8 cellular contexts compared by ENCODE assay signal in genomic region chr6:139028658-139029469, GRCh38. TPM values are rescaled to one million over a fixed set of nuclear protein-coding genes. Genes with fewer than 3 reads are reported as not detected.
DNase-seq lines count a peak whose midpoint lies in the region; ATAC-seq and TF ChIP-seq lines count a peak whose summit lies in the region.

Gene ABRACL, plus strand, starts transcription at chr6:139028745. Its CDS starts 5,416 bp downstream, at chr6:139034161.

- peaks cover 49% of the 10 kb centered on the region for H3K79me2 ChIP-seq in GM23338 (replicated peaks; ENCODE audit: insufficient read depth)
- H3K79me2 ChIP-seq in parathyroid adenoma, result no peaks in the 10 kb centered on the region

- no peaks in the 10 kb centered on the region for H3F3A ChIP-seq in GM23338 (replicated peaks; ENCODE audit: low read depth)

- H3K4me2 ChIP-seq in GM23338 (peak within 1 kb of the TSS; percentile 77), parathyroid adenoma (ENCODE audit: low read length) (peak within 1 kb of the TSS; percentile 91)

- H3K36me3 Mint-ChIP-seq in GM23338 (ENCODE audit: low read depth), result peaks cover 5% of the 10 kb centered on the region
- H3K36me3 Mint-ChIP-seq in activated naive CD4-positive, alpha-beta T cell treated with anti-CD3 and anti-CD28 coated beads, Interleukin-2, amount 50 U/mL, for 72 hours, result peaks cover 16 to 20% of the 10 kb centered on the region in 2 donors

- H3K27ac ChIP-seq in GM23338 (ENCODE audit: low read depth) (peak within 1 kb of the TSS; percentile 92), parathyroid adenoma (no peak within 1 kb of the TSS), transverse colon (peak within 1 kb of the TSS; percentile 80 to 93 (median 90))

- intact Hi-C loops in Right ventricle myocardium inferior (cut with DNase I), result loop anchor here (5.0 to 10.0 kb wide), 2 partner anchors 42 to 86 kb away; partner anchors contain the start of gene REPS1
- intact Hi-C loops in transverse colon (cut with DNase I; ENCODE audit: low total_unique reads), result no loop called here

- TF ChIP-seq EP300 in transverse colon (IDR thresholded peaks at IDR 0.05; ENCODE audit: low read depth), result no peak

- no peak for TF ChIP-seq CTCF in GM23338 (conservative IDR thresholded peaks at IDR 0.05; ENCODE audit: low read depth in 2 of 2)
- TF ChIP-seq CTCF in LNCaP clone FGC (IDR thresholded peaks at IDR 0.05; ENCODE audit: control insufficient read depth, extremely low read depth, insufficient read depth), result no peak
- TF ChIP-seq CTCF in parathyroid adenoma (IDR thresholded peaks at IDR 0.05), result no peak
- no peak for TF ChIP-seq CTCF in transverse colon (IDR thresholded peaks at IDR 0.05)

- no peaks in the 10 kb centered on the region for H3K36me3 ChIP-seq in GM23338 (ENCODE audit: insufficient read depth)
- no peaks in the 10 kb centered on the region for H3K36me3 ChIP-seq in parathyroid adenoma (ENCODE audit: control insufficient read depth, insufficient read depth, low read length)
- H3K36me3 ChIP-seq in transverse colon, result no peaks in the 10 kb centered on the region

- H3K27me3 Mint-ChIP-seq in GM23338 (ENCODE audit: insufficient read depth, low read depth, poor library complexity), result peaks cover 1% of the 10 kb centered on the region

- H3K9me3 Mint-ChIP-seq in GM23338, result no peaks in the 10 kb centered on the region
- no peaks in the 10 kb centered on the region for H3K9me3 Mint-ChIP-seq in activated naive CD4-positive, alpha-beta T cell treated with anti-CD3 and anti-CD28 coated beads, Interleukin-2, amount 50 U/mL, for 72 hours

- TF ChIP-seq POLR2A in transverse colon (IDR thresholded peaks at IDR 0.05), result peak; percentile 85

- no peaks in the 10 kb centered on the region for H3K9me3 ChIP-seq in parathyroid adenoma (ENCODE audit: control insufficient read depth, low read length)
- H3K9me3 ChIP-seq in transverse colon, result no peaks in the 10 kb centered on the region

- H2AFZ ChIP-seq in GM23338 (no peak within 1 kb of the TSS), parathyroid adenoma (peak within 1 kb of the TSS; percentile 60)

- WGBS in transverse colon (ENCODE audit: low coverage in 1 of 2), 2 donors, result 0% methylated on average over 9 to 67 of the region's 77 CpGs

- H3K4me1 Mint-ChIP-seq in GM23338, result peaks cover 27% of the 10 kb centered on the region

- ATAC-seq in GM23338 (peak; percentile 42), SK-N-SH treated with all-trans-retinoic acid at 6 μM for 48 hours (peak; percentile 91), Right ventricle myocardium inferior (peak; percentile 79)
- peak; percentile 71 to 88 for ATAC-seq in activated naive CD4-positive, alpha-beta T cell treated with anti-CD3 and anti-CD28 coated beads, Interleukin-2, amount 50 U/mL, for 72 hours

- peak within 1 kb of the TSS; percentile 69 for H3K27ac Mint-ChIP-seq in GM23338
- H3K27ac Mint-ChIP-seq in activated naive CD4-positive, alpha-beta T cell treated with anti-CD3 and anti-CD28 coated beads, Interleukin-2, amount 50 U/mL, for 72 hours, result peak within 1 kb of the TSS in 1 of 2 donors; percentile 95

- H3K27me3 ChIP-seq in GM23338 (ENCODE audit: insufficient read depth), result no peaks in the 10 kb centered on the region
- H3K27me3 ChIP-seq in parathyroid adenoma (ENCODE audit: control insufficient read depth, insufficient read depth, low read length), result no peaks in the 10 kb centered on the region
- H3K27me3 ChIP-seq in transverse colon, result no peaks in the 10 kb centered on the region

- H3K4me1 ChIP-seq in GM23338 (ENCODE audit: insufficient read depth), result peaks cover 41% of the 10 kb centered on the region
- no peaks in the 10 kb centered on the region for H3K4me1 ChIP-seq in parathyroid adenoma
- peaks cover 0 to 28% (median 8%) of the 10 kb centered on the region in 4 donors for H3K4me1 ChIP-seq in transverse colon

- peaks cover 14% of the 10 kb centered on the region for H4K20me1 ChIP-seq in GM23338 (replicated peaks; ENCODE audit: insufficient read depth)

- H3K9ac ChIP-seq in parathyroid adenoma, result no peak within 1 kb of the TSS

- H3K9me2 ChIP-seq in GM23338 (ENCODE audit: insufficient read depth), result no peaks in the 10 kb centered on the region

- DNase-seq in ELR (ENCODE audit: low read depth), result peak; percentile 77
- DNase-seq in GM23338 (ENCODE audit: low spot score), result peak; percentile 48
- DNase-seq in LNCaP clone FGC (ENCODE audit: low read depth), result peak; percentile 50
- DNase-seq in activated naive CD4-positive, alpha-beta T cell treated with anti-CD3 and anti-CD28 coated beads, Interleukin-2, amount 50 U/mL, for 72 hours (ENCODE audit: low spot score in 2 of 2), result peak; percentile 80 to 87
- DNase-seq in Right ventricle myocardium inferior (ENCODE audit: missing footprints), result peak; percentile 83
- DNase-seq in transverse colon, result peak; percentile 81

- H3K4me3 ChIP-seq in GM23338 (peak within 1 kb of the TSS; percentile 91), LNCaP clone FGC (ENCODE audit: low read depth, low read length) (peak within 1 kb of the TSS; percentile 70), parathyroid adenoma (ENCODE audit: low read depth, low read length) (peak within 1 kb of the TSS; percentile 92), transverse colon (peak within 1 kb of the TSS; percentile 43 to 95 (median 90))

- in situ Hi-C loops in transverse colon (cut with MboI; ENCODE audit: low pct_ligation_motif_present in 1 of 4, low pct_unique_long_range_greater_than_20kb in 1 of 4, low sequenced_read_pairs in 3 of 4), result no loop called here

- H3K4me3 Mint-ChIP-seq in GM23338, result no peak within 1 kb of the TSS; the same call in 2 of the 3 replicates

TF ChIP-seq in GM23338, 12 proteins besides CTCF, POLR2A, EP300 and RAD21:
- TF ChIP-seq ZNF331 (CRISPR knock-in tag; IDR thresholded peaks at IDR 0.05; ENCODE audit: low read depth), result no peak
- TF ChIP-seq EZH2phosphoT487 (IDR thresholded peaks at IDR 0.05; ENCODE audit: unreplicated experiment), result no peak
- TF ChIP-seq EZH2 (IDR thresholded peaks at IDR 0.05; ENCODE audit: low read depth, unreplicated experiment), result no peak
- peak; percentile 89 for TF ChIP-seq POLR2AphosphoS5 (IDR thresholded peaks at IDR 0.05; ENCODE audit: low read depth)

TF ChIP-seq in SK-N-SH treated with all-trans-retinoic acid at 6 μM for 48 hours, 23 proteins besides CTCF, POLR2A, EP300 and RAD21:
- TF ChIP-seq TCF4 (CRISPR knock-in tag; IDR thresholded peaks at IDR 0.05; ENCODE audit: borderline replicate concordance) (no peak), OSR1 (CRISPR knock-in tag; IDR thresholded peaks at IDR 0.05) (no peak), CSDC2 (CRISPR knock-in tag; IDR thresholded peaks at IDR 0.05) (no peak), TSHZ2 (CRISPR knock-in tag; IDR thresholded peaks at IDR 0.05) (no peak), ZFP30 (CRISPR knock-in tag; IDR thresholded peaks at IDR 0.05) (no peak), ESRRG (CRISPR knock-in tag; IDR thresholded peaks at IDR 0.05) (no peak), BACH2 (CRISPR knock-in tag; IDR thresholded peaks at IDR 0.05; ENCODE audit: borderline replicate concordance) (no peak), ARNTL (CRISPR knock-in tag; IDR thresholded peaks at IDR 0.05; ENCODE audit: borderline replicate concordance, low read depth) (no peak), ZFP3 (CRISPR knock-in tag; IDR thresholded peaks at IDR 0.05) (no peak), RARB (CRISPR knock-in tag; IDR thresholded peaks at IDR 0.05) (no peak), ZNF565 (CRISPR knock-in tag; conservative IDR thresholded peaks at IDR 0.05; ENCODE audit: low read depth) (no peak), PPARA (CRISPR knock-in tag; IDR thresholded peaks at IDR 0.05; ENCODE audit: borderline replicate concordance) (no peak), ZNF70 (CRISPR knock-in tag; IDR thresholded peaks at IDR 0.05) (no peak)

RNA-seq across cellular contexts. Expression of gene ABRACL, which starts in this region (rescaled TPM):
- 134 and 160 TPM in 2 replicates for total RNA-seq in GM23338 (2014; rRNA removed; shearing (Covaris generic))
- polyA plus RNA-seq in GM23338 (2016; fragmentation: Nextera tagmentation; extraction: Ambion mirVana), result 502 and 516 TPM in 2 replicates
- total RNA-seq in activated naive CD4-positive, alpha-beta T cell treated with anti-CD3 and anti-CD28 coated beads, Interleukin-2, amount 50 U/mL, for 72 hours, result 100 to 1,000 TPM in 1 of 2 donors, 10 to 100 TPM in 1; 93.8 to 192 TPM
- total RNA-seq in Right ventricle myocardium inferior (7.9 TPM), transverse colon (10 to 100 TPM in 3 of 4 donors, not detected in 1; 26.2 to 73.5 (median 60.2) TPM)
